Comparison of ENCODE assay signal across 21 cellular contexts in genomic region chr5:172735141-172735831, GRCh38. TPM values are rescaled to one million over a fixed set of nuclear protein-coding genes. Genes with fewer than 3 reads are reported as not detected.
DNase-seq lines count a peak whose midpoint lies in the region; ATAC-seq and TF ChIP-seq lines count a peak whose summit lies in the region.
"Had no signal": no experiment of that assay in that cellular context is flagged by ENCODE, and none has a peak within 500 bp of the region (broad histone marks: within the 10 kb centered on the region; RNA-seq: fewer than 3 reads in every experiment).

No MANE protein-coding gene starts in this region.

- H4K20me1 ChIP-seq in neural progenitor cell (ENCODE audit: low read depth) = no peaks in the 10 kb centered on the region

- TF ChIP-seq POLR2A in esophagus muscularis mucosa (IDR thresholded peaks at IDR 0.05; ENCODE audit: low read depth) = no peak

- TF ChIP-seq EP300 in esophagus muscularis mucosa (IDR thresholded peaks at IDR 0.05) = no peak

- peaks cover 34 to 87% (median 70%) of the 10 kb centered on the region in 4 donors for H3K4me1 ChIP-seq in esophagus muscularis mucosa
- H3K4me1 ChIP-seq in neural progenitor cell = no peaks in the 10 kb centered on the region
- H3K4me1 ChIP-seq in thoracic aorta (ENCODE audit: control insufficient read depth in 1 of 2, low read depth in 2 of 2) = peaks cover 37 to 67% of the 10 kb centered on the region in 2 donors

- POLR2A ChIA-PET in RWPE1 (lab: Yijun Ruan, JAX; ENCODE audit: low non-redundant PET) = no interaction called here

- H3K9me3 ChIP-seq in esophagus muscularis mucosa (no peaks in the 10 kb centered on the region), neural progenitor cell (ENCODE audit: low read depth) (no peaks in the 10 kb centered on the region), thoracic aorta (no peaks in the 10 kb centered on the region)
- H3K9me3 ChIP-seq: left lung had no signal

- 89% methylated on average over 8 of the region's 12 CpGs for WGBS in esophagus muscularis mucosa

- no peaks in the 10 kb centered on the region for H3K27me3 ChIP-seq in esophagus muscularis mucosa
- H3K27me3 ChIP-seq in neural progenitor cell = no peaks in the 10 kb centered on the region
- H3K27me3 ChIP-seq in thoracic aorta (replicated peaks; ENCODE audit: insufficient read depth) = no peaks in the 10 kb centered on the region
- H3K27me3 ChIP-seq: left lung had no signal

- no peaks in the 10 kb centered on the region for H3K36me3 ChIP-seq in esophagus muscularis mucosa
- no peaks in the 10 kb centered on the region for H3K36me3 ChIP-seq in neural progenitor cell
- no peaks in the 10 kb centered on the region for H3K36me3 ChIP-seq in thoracic aorta
- H3K36me3 ChIP-seq: left lung had no signal

- intact Hi-C loops in esophagus muscularis mucosa (cut with DNase I) = no loop called here

- H3K27ac Mint-ChIP-seq in neural progenitor cell = peak overlapping the region; percentile 64
- H3K27ac Mint-ChIP-seq in T-helper 2 cell treated with Interferon-gamma antibody and Interleukin-4, amounts not matched to agents 5 μg/mL and 100 μg/mL, for 36 hours = no peak overlapping the region
- H3K27ac Mint-ChIP-seq: activated naive CD8-positive, alpha-beta T cell treated with anti-CD3 and anti-CD28 coated beads, Interleukin-2, amount 50 U/mL, for 24 hours; activated T-helper 1 cell treated with anti-CD3 and anti-CD28 coated beads, Interleukin-12 subunit alpha, Interleukin-12 subunit beta, Interleukin-2, Interleukin-4 antibody, amounts not matched to agents 30 ng/mL and 10 ng/mL and 1 ng/mL, durations not matched to agents 14 hours and 24 hours and 36 hours had no signal

- H3K9me3 Mint-ChIP-seq in neural progenitor cell = no peaks in the 10 kb centered on the region
- H3K9me3 Mint-ChIP-seq in T-helper 2 cell treated with Interferon-gamma antibody and Interleukin-4, amounts not matched to agents 5 μg/mL and 100 μg/mL, for 36 hours = no peaks in the 10 kb centered on the region
- H3K9me3 Mint-ChIP-seq: activated naive CD8-positive, alpha-beta T cell treated with anti-CD3 and anti-CD28 coated beads, Interleukin-2, amount 50 U/mL, for 24 hours; activated T-helper 1 cell treated with anti-CD3 and anti-CD28 coated beads, Interleukin-12 subunit alpha, Interleukin-12 subunit beta, Interleukin-2, Interleukin-4 antibody, amounts not matched to agents 30 ng/mL and 10 ng/mL and 1 ng/mL, durations not matched to agents 14 hours and 24 hours and 36 hours; central memory CD8-positive, alpha-beta T cell had no signal

- ATAC-seq in thoracic aorta (ENCODE audit: insufficient number of reproducible peaks, low FRiP score, low read depth) (no peak), GM18498 (IDR thresholded peaks at IDR 0.05; ENCODE audit: unreplicated experiment) (no peak)
- ATAC-seq: activated naive CD8-positive, alpha-beta T cell treated with anti-CD3 and anti-CD28 coated beads, Interleukin-2, amount 50 U/mL, for 24 hours; GM12878; left lung had no signal

- no peak overlapping the region for H3K4me2 ChIP-seq in neural progenitor cell

- H3K79me2 ChIP-seq in neural progenitor cell (ENCODE audit: low read depth) = no peaks in the 10 kb centered on the region

- no peak for TF ChIP-seq CTCF in RWPE1 (conservative IDR thresholded peaks at IDR 0.05; ENCODE audit: low read depth)
- TF ChIP-seq CTCF in esophagus muscularis mucosa (IDR thresholded peaks at IDR 0.05) = no peak
- no peak for TF ChIP-seq CTCF in neural progenitor cell (IDR thresholded peaks at IDR 0.05)
- TF ChIP-seq CTCF in thoracic aorta (IDR thresholded peaks at IDR 0.05) = no peak
- no peak for TF ChIP-seq CTCF in coronary artery (IDR thresholded peaks at IDR 0.05)

- H2AFZ ChIP-seq in neural progenitor cell (replicated peaks) = no peak overlapping the region

- no peak overlapping the region for H3K9ac ChIP-seq in neural progenitor cell

- H3K4me3 ChIP-seq in esophagus muscularis mucosa (no peak overlapping the region), neural progenitor cell (no peak overlapping the region), thoracic aorta (no peak overlapping the region), coronary artery (no peak overlapping the region)
- H3K4me3 ChIP-seq: GM12878, left lung had no signal

- H3K4me1 Mint-ChIP-seq in neural progenitor cell = peaks cover 18% of the 10 kb centered on the region
- no peaks in the 10 kb centered on the region for H3K4me1 Mint-ChIP-seq in T-helper 2 cell treated with Interferon-gamma antibody and Interleukin-4, amounts not matched to agents 5 μg/mL and 100 μg/mL, for 36 hours (ENCODE audit: low read depth)
- H3K4me1 Mint-ChIP-seq: activated naive CD8-positive, alpha-beta T cell treated with anti-CD3 and anti-CD28 coated beads, Interleukin-2, amount 50 U/mL, for 24 hours had no signal

- H3K27ac ChIP-seq in RWPE1 = peak overlapping the region; percentile 100
- peak overlapping the region; percentile 90 to 98 (median 96) for H3K27ac ChIP-seq in esophagus muscularis mucosa (replicated peaks in 1 of 4)
- H3K27ac ChIP-seq in neural progenitor cell = no peak overlapping the region
- H3K27ac ChIP-seq in thoracic aorta = peak overlapping the region; percentile 94 to 99
- peak overlapping the region in 1 of 2 donors; percentile 94 for H3K27ac ChIP-seq in coronary artery
- H3K27ac ChIP-seq: HL-60 had no signal

- H3K4me3 Mint-ChIP-seq in neural progenitor cell = peak overlapping the region; percentile 2
- no peak overlapping the region for H3K4me3 Mint-ChIP-seq in T-helper 2 cell treated with Interferon-gamma antibody and Interleukin-4, amounts not matched to agents 5 μg/mL and 100 μg/mL, for 36 hours
- H3K4me3 Mint-ChIP-seq: activated naive CD8-positive, alpha-beta T cell treated with anti-CD3 and anti-CD28 coated beads, Interleukin-2, amount 50 U/mL, for 24 hours; activated T-helper 1 cell treated with anti-CD3 and anti-CD28 coated beads, Interleukin-12 subunit alpha, Interleukin-12 subunit beta, Interleukin-2, Interleukin-4 antibody, amounts not matched to agents 30 ng/mL and 10 ng/mL and 1 ng/mL, durations not matched to agents 14 hours and 24 hours and 36 hours; central memory CD8-positive, alpha-beta T cell; naive B cell had no signal

- DNase-seq in RWPE1 (ENCODE audit: low spot score) (no peak), esophagus muscularis mucosa (ENCODE audit: extremely low spot score) (no peak), neural progenitor cell (ENCODE audit: low spot score) (no peak), thoracic aorta (ENCODE audit: low spot score) (no peak), coronary artery (ENCODE audit: low spot score) (no peak), NCI-H2029 treated with DMSO at 0.1 percent for 48 hours (lab: John Stamatoyannopoulos, UW) (no peak)
- DNase-seq in T-helper 2 cell treated with Interferon-gamma antibody and Interleukin-4, amounts not matched to agents 5 μg/mL and 100 μg/mL, for 36 hours (ENCODE audit: low spot score) = no peak
- DNase-seq: activated CD4-positive, CD25-positive, alpha-beta regulatory T cell treated with anti-CD3 and anti-CD28 coated beads, Interleukin-2, amount 50 U/mL, for 72 hours; activated naive CD8-positive, alpha-beta T cell treated with anti-CD3 and anti-CD28 coated beads, Interleukin-2, amount 50 U/mL, for 24 hours; foreskin melanocyte; GDM1; naive B cell; NCI-H2081; NCI-H524; T1000 had no signal

- H3K36me3 Mint-ChIP-seq in neural progenitor cell = no peaks in the 10 kb centered on the region
- no peaks in the 10 kb centered on the region for H3K36me3 Mint-ChIP-seq in T-helper 2 cell treated with Interferon-gamma antibody and Interleukin-4, amounts not matched to agents 5 μg/mL and 100 μg/mL, for 36 hours (ENCODE audit: low read depth)
- H3K36me3 Mint-ChIP-seq: naive B cell had no signal

- no peaks in the 10 kb centered on the region for H3F3A ChIP-seq in neural progenitor cell (ENCODE audit: low read depth)

- peaks cover 9% of the 10 kb centered on the region for H3K27me3 Mint-ChIP-seq in neural progenitor cell (ENCODE audit: insufficient read depth, low read depth)
- no peaks in the 10 kb centered on the region for H3K27me3 Mint-ChIP-seq in T-helper 2 cell treated with Interferon-gamma antibody and Interleukin-4, amounts not matched to agents 5 μg/mL and 100 μg/mL, for 36 hours (ENCODE audit: low read depth)
- H3K27me3 Mint-ChIP-seq: activated naive CD8-positive, alpha-beta T cell treated with anti-CD3 and anti-CD28 coated beads, Interleukin-2, amount 50 U/mL, for 24 hours; central memory CD8-positive, alpha-beta T cell; naive B cell had no signal

- CTCF ChIA-PET in RWPE1 (lab: Yijun Ruan, JAX) = interaction anchor here (0.5 to 2.8 kb wide), 4 partner anchors 36 to 164 kb away, joined by 3 to 20 read pairs (median 4); partner anchors contain the start of gene DUSP1

RNA-seq across cellular contexts. Expression of gene DUSP1, which starts 35.7 kb away (rescaled TPM):
- total RNA-seq in esophagus muscularis mucosa (100 to 1,000 TPM; 455 to 718 (median 676) TPM), neural progenitor cell (ENCODE audit: low replicate concordance) (4.2 and 12.8 TPM in 2 replicates), thoracic aorta (1,000 to 10,000 TPM in 1 of 2 donors, 100 to 1,000 TPM in 1; 813 to 3,699 TPM)

Comparison
In these comparisons a context has a peak if more than half of its experiments do, and no peak if none do; other contexts are left out.
1. RNA of gene DUSP1, which starts 35.7 kb away (total RNA-seq): 813 to 3,699 TPM in thoracic aorta and 455 to 718 TPM in esophagus muscularis mucosa; 4.2 to 12.8 TPM in neural progenitor cell; every median in the first group is over 10 times any median in the second.